In the genomic region with DNA sequence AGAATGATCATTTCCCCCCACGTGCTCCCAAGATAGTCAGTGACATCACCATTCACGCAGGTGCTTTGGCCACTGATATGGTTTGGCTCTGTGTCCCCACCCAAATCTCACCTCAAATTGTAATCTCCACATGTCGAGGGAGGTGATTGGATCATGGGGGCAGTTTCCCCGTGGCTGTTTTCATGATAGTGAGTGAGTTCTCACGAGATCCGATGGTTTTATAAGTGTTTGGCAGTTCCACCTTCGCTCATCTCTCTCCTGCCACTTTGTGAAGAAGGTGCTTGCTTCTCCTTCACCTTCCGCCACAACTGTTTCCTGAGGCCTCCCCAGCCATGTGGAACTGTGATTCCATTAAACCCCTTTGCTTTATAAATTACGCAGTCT, we compare ENCODE assay signal across 1 cellular context.
TF ChIP-seq lines count a peak whose summit lies in the region.

No MANE protein-coding gene starts in this region.

TF ChIP-seq in K562, 482 proteins besides CTCF, POLR2A, EP300 and RAD21 (continued from another document and continues in another):
- TF ChIP-seq THRA (IDR thresholded peaks at IDR 0.05) (no peak), SUPT5H (IDR thresholded peaks at IDR 0.05) (0 out of 2 replicates have a peak, but pooled peaks have one; percentile 2), E2F4 (CRISPR knock-in tag; IDR thresholded peaks at IDR 0.05; ENCODE audit: low read depth) (no peak), ZNF311 (CRISPR knock-in tag; IDR thresholded peaks at IDR 0.05) (no peak), ZNF3 (CRISPR knock-in tag; IDR thresholded peaks at IDR 0.05) (no peak), TGIF2 (CRISPR knock-in tag; IDR thresholded peaks at IDR 0.05) (no peak), RREB1 (CRISPR knock-in tag; IDR thresholded peaks at IDR 0.05) (no peak), PATZ1 (CRISPR knock-in tag; IDR thresholded peaks at IDR 0.05; ENCODE audit: borderline replicate concordance) (no peak), REST (CRISPR knock-in tag; IDR thresholded peaks at IDR 0.05; ENCODE audit: low read depth) (no peak), SREBF2 (CRISPR knock-in tag; IDR thresholded peaks at IDR 0.05) (no peak), HNRNPUL1 (IDR thresholded peaks at IDR 0.05; ENCODE audit: low read length) (no peak), CXXC5 (CRISPR knock-in tag; IDR thresholded peaks at IDR 0.05) (peak; percentile 48), MITF (IDR thresholded peaks at IDR 0.05) (0 out of 2 replicates have a peak, but pooled peaks have one; percentile 52), KHSRP (IDR thresholded peaks at IDR 0.05) (no peak), SRSF9 (IDR thresholded peaks at IDR 0.05; ENCODE audit: borderline replicate concordance, low read depth, low read length) (no peak), HDAC6 (IDR thresholded peaks at IDR 0.05; ENCODE audit: low read depth, low read length) (no peak), HMG20A (CRISPR knock-in tag; conservative IDR thresholded peaks at IDR 0.05) (no peak), CBX3 (IDR thresholded peaks at IDR 0.05; ENCODE audit: borderline replicate concordance in 1 of 2, low read length in 2 of 2) (peak in 1 of 2 experiments; percentile 27; a peak in 1 of 3 replicates), SMAD3 (CRISPR knock-in tag; conservative IDR thresholded peaks at IDR 0.05) (no peak), SP1 (CRISPR knock-in tag; IDR thresholded peaks at IDR 0.05) (no peak), GABPB2 (CRISPR knock-in tag; conservative IDR thresholded peaks at IDR 0.05) (no peak), PYGO2 (tag; IDR thresholded peaks at IDR 0.05) (no peak), HDAC2 (IDR thresholded peaks at IDR 0.05) (no peak; the same call in 1 of the 2 replicates), ZKSCAN3 (CRISPR knock-in tag; IDR thresholded peaks at IDR 0.05) (no peak)
- TF ChIP-seq, protein P1, sequence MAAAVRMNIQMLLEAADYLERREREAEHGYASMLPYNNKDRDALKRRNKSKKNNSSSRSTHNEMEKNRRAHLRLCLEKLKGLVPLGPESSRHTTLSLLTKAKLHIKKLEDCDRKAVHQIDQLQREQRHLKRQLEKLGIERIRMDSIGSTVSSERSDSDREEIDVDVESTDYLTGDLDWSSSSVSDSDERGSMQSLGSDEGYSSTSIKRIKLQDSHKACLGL (CRISPR knock-in tag; IDR thresholded peaks at IDR 0.05; ENCODE audit: borderline replicate concordance, poor library complexity, severe bottlenecking), result no peak
- TF ChIP-seq, protein P2, sequence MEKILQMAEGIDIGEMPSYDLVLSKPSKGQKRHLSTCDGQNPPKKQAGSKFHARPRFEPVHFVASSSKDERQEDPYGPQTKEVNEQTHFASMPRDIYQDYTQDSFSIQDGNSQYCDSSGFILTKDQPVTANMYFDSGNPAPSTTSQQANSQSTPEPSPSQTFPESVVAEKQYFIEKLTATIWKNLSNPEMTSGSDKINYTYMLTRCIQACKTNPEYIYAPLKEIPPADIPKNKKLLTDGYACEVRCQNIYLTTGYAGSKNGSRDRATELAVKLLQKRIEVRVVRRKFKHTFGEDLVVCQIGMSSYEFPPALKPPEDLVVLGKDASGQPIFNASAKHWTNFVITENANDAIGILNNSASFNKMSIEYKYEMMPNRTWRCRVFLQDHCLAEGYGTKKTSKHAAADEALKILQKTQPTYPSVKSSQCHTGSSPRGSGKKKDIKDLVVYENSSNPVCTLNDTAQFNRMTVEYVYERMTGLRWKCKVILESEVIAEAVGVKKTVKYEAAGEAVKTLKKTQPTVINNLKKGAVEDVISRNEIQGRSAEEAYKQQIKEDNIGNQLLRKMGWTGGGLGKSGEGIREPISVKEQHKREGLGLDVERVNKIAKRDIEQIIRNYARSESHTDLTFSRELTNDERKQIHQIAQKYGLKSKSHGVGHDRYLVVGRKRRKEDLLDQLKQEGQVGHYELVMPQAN (IDR thresholded peaks at IDR 0.05; ENCODE audit: borderline replicate concordance), result no peak
- TF ChIP-seq, protein P3, sequence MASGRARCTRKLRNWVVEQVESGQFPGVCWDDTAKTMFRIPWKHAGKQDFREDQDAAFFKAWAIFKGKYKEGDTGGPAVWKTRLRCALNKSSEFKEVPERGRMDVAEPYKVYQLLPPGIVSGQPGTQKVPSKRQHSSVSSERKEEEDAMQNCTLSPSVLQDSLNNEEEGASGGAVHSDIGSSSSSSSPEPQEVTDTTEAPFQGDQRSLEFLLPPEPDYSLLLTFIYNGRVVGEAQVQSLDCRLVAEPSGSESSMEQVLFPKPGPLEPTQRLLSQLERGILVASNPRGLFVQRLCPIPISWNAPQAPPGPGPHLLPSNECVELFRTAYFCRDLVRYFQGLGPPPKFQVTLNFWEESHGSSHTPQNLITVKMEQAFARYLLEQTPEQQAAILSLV (tag; IDR thresholded peaks at IDR 0.05), result no peak
- TF ChIP-seq, protein P4, sequence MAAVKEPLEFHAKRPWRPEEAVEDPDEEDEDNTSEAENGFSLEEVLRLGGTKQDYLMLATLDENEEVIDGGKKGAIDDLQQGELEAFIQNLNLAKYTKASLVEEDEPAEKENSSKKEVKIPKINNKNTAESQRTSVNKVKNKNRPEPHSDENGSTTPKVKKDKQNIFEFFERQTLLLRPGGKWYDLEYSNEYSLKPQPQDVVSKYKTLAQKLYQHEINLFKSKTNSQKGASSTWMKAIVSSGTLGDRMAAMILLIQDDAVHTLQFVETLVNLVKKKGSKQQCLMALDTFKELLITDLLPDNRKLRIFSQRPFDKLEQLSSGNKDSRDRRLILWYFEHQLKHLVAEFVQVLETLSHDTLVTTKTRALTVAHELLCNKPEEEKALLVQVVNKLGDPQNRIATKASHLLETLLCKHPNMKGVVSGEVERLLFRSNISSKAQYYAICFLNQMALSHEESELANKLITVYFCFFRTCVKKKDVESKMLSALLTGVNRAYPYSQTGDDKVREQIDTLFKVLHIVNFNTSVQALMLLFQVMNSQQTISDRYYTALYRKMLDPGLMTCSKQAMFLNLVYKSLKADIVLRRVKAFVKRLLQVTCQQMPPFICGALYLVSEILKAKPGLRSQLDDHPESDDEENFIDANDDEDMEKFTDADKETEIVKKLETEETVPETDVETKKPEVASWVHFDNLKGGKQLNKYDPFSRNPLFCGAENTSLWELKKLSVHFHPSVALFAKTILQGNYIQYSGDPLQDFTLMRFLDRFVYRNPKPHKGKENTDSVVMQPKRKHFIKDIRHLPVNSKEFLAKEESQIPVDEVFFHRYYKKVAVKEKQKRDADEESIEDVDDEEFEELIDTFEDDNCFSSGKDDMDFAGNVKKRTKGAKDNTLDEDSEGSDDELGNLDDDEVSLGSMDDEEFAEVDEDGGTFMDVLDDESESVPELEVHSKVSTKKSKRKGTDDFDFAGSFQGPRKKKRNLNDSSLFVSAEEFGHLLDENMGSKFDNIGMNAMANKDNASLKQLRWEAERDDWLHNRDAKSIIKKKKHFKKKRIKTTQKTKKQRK (IDR thresholded peaks at IDR 0.05; ENCODE audit: borderline replicate concordance, low read depth, low read length), result no peak
